Comparison of ENCODE assay signal across 30 cellular contexts in genomic region chr1:6777813-6778212, GRCh38.
"Had no signal": no experiment of that assay in that cellular context is flagged by ENCODE, and none has a peak within 500 bp of the region (broad histone marks: within the 10 kb centered on the region; RNA-seq: fewer than 3 reads in every experiment).

No MANE protein-coding gene starts in this region.

- H3K36me3 ChIP-seq: adrenal gland, esophagus squamous epithelium, left ventricle myocardium inferior, ovary, right lobe of liver, thoracic aorta, vagina had no signal

- H3K27me3 ChIP-seq: adrenal gland, body of pancreas, esophagus squamous epithelium, ovary, right lobe of liver, vagina had no signal

- H3K4me3 ChIP-seq: adrenal gland, body of pancreas, esophagus squamous epithelium, left ventricle myocardium inferior, lung, ovary, right lobe of liver, thoracic aorta, vagina had no signal

- H3K27ac Mint-ChIP-seq: activated naive CD4-positive, alpha-beta T cell treated with anti-CD3 and anti-CD28 coated beads for 36 hours; activated naive CD8-positive, alpha-beta T cell treated with anti-CD3 and anti-CD28 coated beads for 36 hours; activated T-helper 1 cell treated with anti-CD3 and anti-CD28 coated beads, Interleukin-12 subunit alpha, Interleukin-12 subunit beta, Interleukin-2, Interleukin-4 antibody, amounts not matched to agents 30 ng/mL and 10 ng/mL and 1 ng/mL, durations not matched to agents 14 hours and 24 hours and 36 hours; progenitor cell of endocrine pancreas; stimulated activated naive CD8-positive, alpha-beta T cell treated with anti-CD3 and anti-CD28 coated beads, Interleukin-15, Interleukin-2, amounts not matched to agents 100 ng/mL and 50 ng/mL, for 24 hours; T-helper 2 cell treated with Interferon-gamma antibody and Interleukin-4, amounts not matched to agents 5 μg/mL and 100 μg/mL, for 36 hours had no signal

- H3K9me3 ChIP-seq: adrenal gland, body of pancreas, esophagus squamous epithelium, ovary, right lobe of liver, thoracic aorta, vagina had no signal

- H3K9me3 Mint-ChIP-seq: activated naive CD4-positive, alpha-beta T cell treated with anti-CD3 and anti-CD28 coated beads for 36 hours; activated naive CD8-positive, alpha-beta T cell treated with anti-CD3 and anti-CD28 coated beads for 36 hours had no signal

- DNase-seq: activated CD4-positive, alpha-beta T cell treated with anti-CD3 and anti-CD28 coated beads for 4 hours; activated CD4-positive, alpha-beta T cell treated with anti-CD3 and anti-CD28 coated beads, Interleukin-2, amount 50 U/mL, for 48 hours; activated CD4-positive, CD25-positive, alpha-beta regulatory T cell; activated CD8-positive, alpha-beta memory T cell treated with anti-CD3 and anti-CD28 coated beads for 24 hours; activated effector memory CD4-positive, alpha-beta T cell treated with anti-CD3 and anti-CD28 coated beads, Interleukin-2, amount 50 U/mL, for 16 hours; activated naive CD4-positive, alpha-beta T cell treated with anti-CD3 and anti-CD28 coated beads for 36 hours; activated naive CD8-positive, alpha-beta T cell treated with anti-CD3 and anti-CD28 coated beads for 36 hours; activated T-cell treated with anti-CD3 and anti-CD28 coated beads, Interleukin-2, amount 50 U/mL, for 1 hour; adrenal gland; aorta; body of pancreas; effector CD8-positive, alpha-beta T cell; esophagus squamous epithelium; foreskin melanocyte; islet precursor cell; left ventricle myocardium inferior; ovary; right lobe of liver; stimulated activated CD4-positive, alpha-beta T cell treated with anti-CD3 and anti-CD28 coated beads, Interleukin-2, amount 100 ng/mL, for 48 hours; trophoblast cell had no signal

- ATAC-seq: body of pancreas, right lobe of liver had no signal

- H3K27me3 Mint-ChIP-seq: progenitor cell of endocrine pancreas; stimulated activated naive CD8-positive, alpha-beta T cell treated with anti-CD3 and anti-CD28 coated beads, Interleukin-15, Interleukin-2, amounts not matched to agents 100 ng/mL and 50 ng/mL, for 24 hours had no signal

- H3K4me3 Mint-ChIP-seq: activated naive CD4-positive, alpha-beta T cell treated with anti-CD3 and anti-CD28 coated beads for 36 hours; activated naive CD8-positive, alpha-beta T cell treated with anti-CD3 and anti-CD28 coated beads for 36 hours; activated T-helper 1 cell treated with anti-CD3 and anti-CD28 coated beads, Interleukin-12 subunit alpha, Interleukin-12 subunit beta, Interleukin-2, Interleukin-4 antibody, amounts not matched to agents 30 ng/mL and 10 ng/mL and 1 ng/mL, durations not matched to agents 14 hours and 24 hours and 36 hours; stimulated activated naive CD8-positive, alpha-beta T cell treated with anti-CD3 and anti-CD28 coated beads, Interleukin-15, Interleukin-2, amounts not matched to agents 100 ng/mL and 50 ng/mL, for 24 hours; T-helper 2 cell treated with Interferon-gamma antibody and Interleukin-4, amounts not matched to agents 5 μg/mL and 100 μg/mL, for 36 hours had no signal

- H3K36me3 Mint-ChIP-seq: activated naive CD8-positive, alpha-beta T cell treated with anti-CD3 and anti-CD28 coated beads for 36 hours had no signal

- H3K27ac ChIP-seq: adrenal gland, body of pancreas, epithelial cell of prostate, esophagus squamous epithelium, left ventricle myocardium inferior, ovary, right lobe of liver, thoracic aorta, vagina had no signal

- H3K4me1 ChIP-seq: adrenal gland, body of pancreas, esophagus squamous epithelium, right lobe of liver, vagina had no signal

- FAIRE-seq: colon, endometrium had no signal
